8 cellular contexts compared by ENCODE assay signal in genomic region chr12:111596985-111597730, GRCh38. TPM values are rescaled to one million over a fixed set of nuclear protein-coding genes. Genes with fewer than 3 reads are reported as not detected.
DNase-seq lines count a peak whose midpoint lies in the region; ATAC-seq and TF ChIP-seq lines count a peak whose summit lies in the region.

No MANE protein-coding gene starts in this region.

- peaks cover 46% of the 10 kb centered on the region for H3K4me1 Mint-ChIP-seq in activated T-cell treated with anti-CD3 and anti-CD28 coated beads, Interleukin-2, amount 50 U/mL, for 24 hours (ENCODE audit: low read depth)

- TF ChIP-seq CTCF in GM20000 (IDR thresholded peaks at IDR 0.05; ENCODE audit: extremely low read depth, missing control alignments) (no peak), fibroblast of lung (conservative IDR thresholded peaks at IDR 0.05 in 1 of 2, IDR thresholded peaks at IDR 0.05 in 1 of 2; ENCODE audit: low read depth in 1 of 2, low read length in 2 of 2) (no peak), upper lobe of left lung (IDR thresholded peaks at IDR 0.05) (no peak)

- H3K9me3 ChIP-seq in fibroblast of lung (ENCODE audit: control insufficient read depth, insufficient read depth, low read depth, low read length) = no peaks in the 10 kb centered on the region
- no peaks in the 10 kb centered on the region for H3K9me3 ChIP-seq in muscle layer of duodenum (ENCODE audit: control insufficient read depth in 1 of 2, low read length in 2 of 2)
- no peaks in the 10 kb centered on the region for H3K9me3 ChIP-seq in upper lobe of left lung

- H3K27ac ChIP-seq in fibroblast of lung (ENCODE audit: insufficient read depth, low read length) (peak overlapping the region; percentile 96), muscle layer of duodenum (ENCODE audit: low read length) (peak overlapping the region; percentile 83), upper lobe of left lung (peak overlapping the region; percentile 94 to 99 (median 96))

- DNase-seq in AML-193 (lab: John Stamatoyannopoulos, UW) = peak; percentile 37 to 55
- peak; percentile 39 for DNase-seq in GM20000 (ENCODE audit: low spot score)
- peak; percentile 49 for DNase-seq in NCI-H748 (lab: John Stamatoyannopoulos, UW; ENCODE audit: unreplicated experiment)
- no peak for DNase-seq in activated T-cell treated with anti-CD3 and anti-CD28 coated beads, Interleukin-2, amount 50 U/mL, for 24 hours
- peak; percentile 62 to 72 for DNase-seq in fibroblast of lung (ENCODE audit: low read depth in 2 of 2)
- DNase-seq in upper lobe of left lung = peak; percentile 47 to 59

- peaks cover 28% of the 10 kb centered on the region for H3K36me3 Mint-ChIP-seq in activated T-cell treated with anti-CD3 and anti-CD28 coated beads, Interleukin-2, amount 50 U/mL, for 24 hours (ENCODE audit: low read depth)

- WGBS in upper lobe of left lung, 2 donors = 4 to 7% methylated on average over 27 of the region's 27 CpGs

- no peak for TF ChIP-seq EP300 in upper lobe of left lung (IDR thresholded peaks at IDR 0.05)

- H3K4me1 ChIP-seq in fibroblast of lung (ENCODE audit: control insufficient read depth, extremely low read depth, insufficient read depth, low read length) (peaks cover 3% of the 10 kb centered on the region), muscle layer of duodenum (ENCODE audit: control insufficient read depth in 1 of 2, insufficient read depth in 2 of 2, low read length in 2 of 2) (peaks cover 6 to 34% of the 10 kb centered on the region in 2 donors), upper lobe of left lung (peaks cover 33 to 56% (median 35%) of the 10 kb centered on the region in 4 donors)

- H3K4me3 ChIP-seq in fibroblast of lung (replicated peaks in 1 of 4; ENCODE audit: control extremely low read depth in 1 of 4, insufficient read depth in 1 of 4, low read depth in 3 of 4, low read length in 4 of 4) = peak overlapping the region; percentile 82 to 98 (median 94)
- peak overlapping the region; percentile 81 to 96 for H3K4me3 ChIP-seq in muscle layer of duodenum (ENCODE audit: low read depth in 1 of 2, low read length in 2 of 2)
- peak overlapping the region; percentile 93 to 98 (median 98) for H3K4me3 ChIP-seq in upper lobe of left lung

- ATAC-seq in upper lobe of left lung (ENCODE audit: low FRiP score in 2 of 2) = peak; percentile 30 to 78
- ATAC-seq in HG03342 (IDR thresholded peaks at IDR 0.05; ENCODE audit: unreplicated experiment) = no peak

- no peaks in the 10 kb centered on the region for H3K27me3 ChIP-seq in fibroblast of lung (ENCODE audit: control insufficient read depth, insufficient read depth, low read length)
- no peaks in the 10 kb centered on the region for H3K27me3 ChIP-seq in muscle layer of duodenum (ENCODE audit: low read depth, low read length)
- no peaks in the 10 kb centered on the region for H3K27me3 ChIP-seq in upper lobe of left lung

- peak overlapping the region; percentile 93 for H3K4me3 Mint-ChIP-seq in activated T-cell treated with anti-CD3 and anti-CD28 coated beads, Interleukin-2, amount 50 U/mL, for 24 hours

- no peak overlapping the region for H2AFZ ChIP-seq in fibroblast of lung (ENCODE audit: low read length)

- peak overlapping the region; percentile 98 for H3K9ac ChIP-seq in fibroblast of lung (ENCODE audit: insufficient read depth, low read length)

- H3K9me3 Mint-ChIP-seq in activated T-cell treated with anti-CD3 and anti-CD28 coated beads, Interleukin-2, amount 50 U/mL, for 24 hours = no peaks in the 10 kb centered on the region

- peak overlapping the region; percentile 91 for H3K27ac Mint-ChIP-seq in activated T-cell treated with anti-CD3 and anti-CD28 coated beads, Interleukin-2, amount 50 U/mL, for 24 hours

- peaks cover 67% of the 10 kb centered on the region for H3K79me2 ChIP-seq in fibroblast of lung (ENCODE audit: control insufficient read depth, insufficient read depth, low read length)

- peaks cover 6% of the 10 kb centered on the region for H4K20me1 ChIP-seq in fibroblast of lung (ENCODE audit: control insufficient read depth, extremely low read depth, insufficient read depth, low read length)

- H3K27me3 Mint-ChIP-seq in activated T-cell treated with anti-CD3 and anti-CD28 coated beads, Interleukin-2, amount 50 U/mL, for 24 hours = no peaks in the 10 kb centered on the region

- no peak for TF ChIP-seq POLR2A in upper lobe of left lung (IDR thresholded peaks at IDR 0.05)

- H3K4me2 ChIP-seq in fibroblast of lung (ENCODE audit: extremely low read depth, insufficient read depth, low read length) = peak overlapping the region; percentile 96

- H3K36me3 ChIP-seq in fibroblast of lung (ENCODE audit: control insufficient read depth, insufficient read depth, low read length) (no peaks in the 10 kb centered on the region), muscle layer of duodenum (ENCODE audit: control insufficient read depth in 1 of 2, insufficient read depth in 2 of 2, low read length in 2 of 2) (peaks cover 0 to 15% of the 10 kb centered on the region in 2 donors), upper lobe of left lung (no peaks in the 10 kb centered on the region)

RNA-seq across cellular contexts. Expression of gene ATXN2, which starts 2.0 kb away (rescaled TPM):
- total RNA-seq in fibroblast of lung (21.1 and 31.2 TPM in 2 replicates), upper lobe of left lung (100 to 1,000 TPM in 2 of 6 donors, 10 to 100 TPM in 4; 50.7 to 189 (median 75.2) TPM)
- polyA plus RNA-seq in fibroblast of lung = 25.9 and 33.6 TPM in 2 replicates
- 44.8 and 46.4 TPM in 2 replicates for polyA plus RNA-seq in fibroblast of lung (2012)
- 66.4 and 149 TPM in 2 replicates for polyA minus RNA-seq in fibroblast of lung (ENCODE audit: low replicate concordance)
